Comparison of ENCODE assay signal across 1 cellular context in genomic region chr20:35742741-35743523, GRCh38.
TF ChIP-seq lines count a peak whose summit lies in the region.

No MANE protein-coding gene starts in this region.

TF ChIP-seq in SK-N-SH, 30 proteins besides CTCF, POLR2A, EP300 and RAD21:
- TF ChIP-seq JUND (IDR thresholded peaks at IDR 0.05) (no peak), NRF1 (IDR thresholded peaks at IDR 0.05; ENCODE audit: low read depth, low read length) (no peak), NFIC (IDR thresholded peaks at IDR 0.05; ENCODE audit: borderline replicate concordance) (no peak), RFX5 (IDR thresholded peaks at IDR 0.05; ENCODE audit: low read length) (no peak), MAX (IDR thresholded peaks at IDR 0.05; ENCODE audit: low read depth) (no peak), RCOR1 (IDR thresholded peaks at IDR 0.05; ENCODE audit: low read length) (no peak), USF1 (IDR thresholded peaks at IDR 0.05; ENCODE audit: borderline replicate concordance, low read depth) (no peak), REST (IDR thresholded peaks at IDR 0.05; ENCODE audit: low read depth, low read length) (no peak), TCF12 (IDR thresholded peaks at IDR 0.05) (no peak), RXRA (IDR thresholded peaks at IDR 0.05; ENCODE audit: borderline replicate concordance, low read depth) (no peak), ZBTB33 (IDR thresholded peaks at IDR 0.05; ENCODE audit: borderline replicate concordance, low read depth) (no peak), PBX3 (IDR thresholded peaks at IDR 0.05) (no peak), MXI1 (IDR thresholded peaks at IDR 0.05; ENCODE audit: low read depth, low read length) (no peak), MEF2A (IDR thresholded peaks at IDR 0.05; ENCODE audit: borderline replicate concordance, low read depth) (no peak), FOXJ3 (CRISPR knock-in tag; IDR thresholded peaks at IDR 0.05) (no peak), IRF3 (IDR thresholded peaks at IDR 0.05; ENCODE audit: low read depth, low read length) (no peak), FOXM1 (IDR thresholded peaks at IDR 0.05; ENCODE audit: low read depth) (no peak), SIN3A (IDR thresholded peaks at IDR 0.05; ENCODE audit: borderline replicate concordance, low read depth, low read length) (no peak), GATA2 (CRISPR knock-in tag; IDR thresholded peaks at IDR 0.05) (no peak), FOSL2 (IDR thresholded peaks at IDR 0.05; ENCODE audit: borderline replicate concordance, low read depth) (no peak)
